ENCODE assay signal across 8 cellular contexts in the genomic region with DNA sequence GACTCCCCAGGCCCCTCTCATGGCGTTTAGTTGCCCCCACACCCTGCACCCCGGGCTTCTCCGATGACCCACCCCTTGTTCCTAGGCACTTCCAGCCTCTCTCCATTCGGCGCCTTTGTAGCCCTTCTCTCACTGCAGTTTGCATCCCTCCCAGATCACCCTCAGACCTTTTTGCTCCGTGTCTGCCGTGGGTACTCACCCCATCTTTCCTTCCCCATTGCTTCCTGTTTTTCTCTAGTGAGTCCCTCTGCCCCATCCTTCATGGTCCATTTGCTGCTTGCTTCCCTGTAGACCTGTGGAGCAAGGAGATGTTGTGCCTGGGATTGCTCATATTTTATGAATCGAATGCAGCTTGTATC. TPM values are rescaled to one million over a fixed set of nuclear protein-coding genes. Genes with fewer than 3 reads are reported as not detected.
A peak's percentile ranks its signal among the peaks of the same experiment; 100 is the strongest.
DNase-seq lines count a peak whose midpoint lies in the region; ATAC-seq and TF ChIP-seq lines count a peak whose summit lies in the region.

No MANE protein-coding gene starts in this region.

- no peaks in the 10 kb centered on the region for H4K20me1 ChIP-seq in fibroblast of lung (ENCODE audit: control insufficient read depth, extremely low read depth, insufficient read depth, low read length)

- peak overlapping the region; percentile 71 for H2AFZ ChIP-seq in fibroblast of lung (ENCODE audit: low read length)

- H3K36me3 ChIP-seq in RWPE2 (ENCODE audit: low read depth) (peaks cover 46% of the 10 kb centered on the region), fibroblast of lung (ENCODE audit: control insufficient read depth, insufficient read depth, low read length) (peaks cover 12% of the 10 kb centered on the region), prostate gland (no peaks in the 10 kb centered on the region)

- peak overlapping the region; percentile 72 for H3K4me3 ChIP-seq in RWPE2 (ENCODE audit: severe bottlenecking)
- peak overlapping the region; percentile 90 to 98 (median 96) for H3K4me3 ChIP-seq in fibroblast of lung (replicated peaks in 1 of 4; ENCODE audit: control extremely low read depth in 1 of 4, insufficient read depth in 1 of 4, low read depth in 3 of 4, low read length in 4 of 4)
- peak overlapping the region; percentile 75 to 78 for H3K4me3 ChIP-seq in prostate gland

- DNase-seq in T-helper 2 cell treated with Interferon-gamma antibody and Interleukin-4, amounts not matched to agents 5 μg/mL and 100 μg/mL, for 36 hours (ENCODE audit: low spot score), result no peak
- DNase-seq in T-helper 2 cell (no peak), RWPE2 (ENCODE audit: low spot score) (no peak), fibroblast of lung (ENCODE audit: low read depth in 2 of 2) (peak in 1 of 2 donors; percentile 9), prostate gland (ENCODE audit: low spot score) (no peak), erythroblast (lab: John Stamatoyannopoulos, UW) (no peak)

- peak overlapping the region; percentile 65 for H3K27ac ChIP-seq in RWPE2 (ENCODE audit: poor library complexity, severe bottlenecking)
- peak overlapping the region; percentile 94 for H3K27ac ChIP-seq in fibroblast of lung (ENCODE audit: insufficient read depth, low read length)
- peak overlapping the region; percentile 79 to 85 for H3K27ac ChIP-seq in prostate gland

- no peaks in the 10 kb centered on the region for H3K9me3 Mint-ChIP-seq in T-helper 2 cell treated with Interferon-gamma antibody and Interleukin-4, amounts not matched to agents 5 μg/mL and 100 μg/mL, for 36 hours

- peaks cover 14% of the 10 kb centered on the region for H3K4me1 ChIP-seq in RWPE2 (ENCODE audit: insufficient read depth, poor library complexity, severe bottlenecking)
- peaks cover 7% of the 10 kb centered on the region for H3K4me1 ChIP-seq in fibroblast of lung (ENCODE audit: control insufficient read depth, extremely low read depth, insufficient read depth, low read length)
- peaks cover 4% of the 10 kb centered on the region for H3K4me1 ChIP-seq in prostate gland (replicated peaks)

- H3K4me3 Mint-ChIP-seq in T-helper 2 cell treated with Interferon-gamma antibody and Interleukin-4, amounts not matched to agents 5 μg/mL and 100 μg/mL, for 36 hours, result peak overlapping the region; percentile 93

- H3K27me3 Mint-ChIP-seq in T-helper 2 cell treated with Interferon-gamma antibody and Interleukin-4, amounts not matched to agents 5 μg/mL and 100 μg/mL, for 36 hours (ENCODE audit: low read depth), result no peaks in the 10 kb centered on the region

- intact Hi-C loops in prostate gland (cut with DNase I), result loop anchor here (5.0 kb wide), 1 partner anchor 116 kb away; no protein-coding TSS in a partner anchor

- peaks cover 49% of the 10 kb centered on the region for H3K4me1 Mint-ChIP-seq in T-helper 2 cell treated with Interferon-gamma antibody and Interleukin-4, amounts not matched to agents 5 μg/mL and 100 μg/mL, for 36 hours (ENCODE audit: low read depth)

- H3K9me3 ChIP-seq in RWPE2 (ENCODE audit: severe bottlenecking), result no peaks in the 10 kb centered on the region
- no peaks in the 10 kb centered on the region for H3K9me3 ChIP-seq in fibroblast of lung (ENCODE audit: control insufficient read depth, insufficient read depth, low read depth, low read length)
- no peaks in the 10 kb centered on the region for H3K9me3 ChIP-seq in prostate gland

- TF ChIP-seq CTCF in RWPE2 (IDR thresholded peaks at IDR 0.05; ENCODE audit: poor library complexity, severe bottlenecking) (no peak), fibroblast of lung (conservative IDR thresholded peaks at IDR 0.05 in 1 of 2, IDR thresholded peaks at IDR 0.05 in 1 of 2; ENCODE audit: low read depth in 1 of 2, low read length in 2 of 2) (no peak), prostate gland (IDR thresholded peaks at IDR 0.05) (no peak)

- no peak for TF ChIP-seq POLR2A in prostate gland (IDR thresholded peaks at IDR 0.05)
- TF ChIP-seq POLR2A in erythroblast (IDR thresholded peaks at IDR 0.05; ENCODE audit: low read length), result no peak

- H3K27ac Mint-ChIP-seq in T-helper 2 cell treated with Interferon-gamma antibody and Interleukin-4, amounts not matched to agents 5 μg/mL and 100 μg/mL, for 36 hours, result peak overlapping the region; percentile 96

- H3K4me2 ChIP-seq in fibroblast of lung (ENCODE audit: extremely low read depth, insufficient read depth, low read length), result peak overlapping the region; percentile 98

- peaks cover 39% of the 10 kb centered on the region for H3K36me3 Mint-ChIP-seq in T-helper 2 cell treated with Interferon-gamma antibody and Interleukin-4, amounts not matched to agents 5 μg/mL and 100 μg/mL, for 36 hours (ENCODE audit: low read depth)

- H3K9ac ChIP-seq in fibroblast of lung (ENCODE audit: insufficient read depth, low read length), result peak overlapping the region; percentile 96

- H3K79me2 ChIP-seq in fibroblast of lung (ENCODE audit: control insufficient read depth, insufficient read depth, low read length), result peaks cover 28% of the 10 kb centered on the region

- WGBS in prostate gland, result 4% methylated on average over 8 of the region's 8 CpGs

- ATAC-seq in RWPE2 (ENCODE audit: low read depth) (no peak), GM18873 (IDR thresholded peaks at IDR 0.05; ENCODE audit: low FRiP score, unreplicated experiment) (no peak), HG03108 (IDR thresholded peaks at IDR 0.05; ENCODE audit: unreplicated experiment) (no peak)

- H3K27me3 ChIP-seq in RWPE2 (ENCODE audit: insufficient read depth, poor library complexity, severe bottlenecking) (no peaks in the 10 kb centered on the region), fibroblast of lung (ENCODE audit: control insufficient read depth, insufficient read depth, low read length) (no peaks in the 10 kb centered on the region), prostate gland (replicated peaks; ENCODE audit: insufficient read depth) (no peaks in the 10 kb centered on the region)

RNA-seq across cellular contexts. Expression of a gene that starts 0.6 kb away (rescaled TPM):
- 30.8 and 40.6 TPM in 2 replicates for total RNA-seq in fibroblast of lung
- 46.5 and 49.1 TPM in 2 replicates for polyA plus RNA-seq in fibroblast of lung
- polyA plus RNA-seq in fibroblast of lung (2012), result 46.1 and 51.9 TPM in 2 replicates
- 7.2 and 7.4 TPM in 2 replicates for polyA minus RNA-seq in fibroblast of lung (ENCODE audit: low replicate concordance)
- 10 to 100 TPM; 20.4 to 32.8 TPM for total RNA-seq in prostate gland

RNA-seq across cellular contexts. Expression of a gene that starts 21.2 kb away (rescaled TPM):
- total RNA-seq in fibroblast of lung, result 1.2 and 1.3 TPM in 2 replicates
- polyA plus RNA-seq in fibroblast of lung, result 0.06 TPM in 2 replicates
- 0.05 and 0.06 TPM in 2 replicates for polyA plus RNA-seq in fibroblast of lung (2012)
- polyA minus RNA-seq in fibroblast of lung (ENCODE audit: low replicate concordance), result not detected in 2 replicates
- 1 to 10 TPM in 1 of 2 donors, under 1 TPM in 1; 0.73 to 8.5 TPM for total RNA-seq in prostate gland

RNA-seq across cellular contexts. Expression of a gene that starts 22.5 kb away (rescaled TPM):
- total RNA-seq in fibroblast of lung (0.51 and 1.5 TPM in 2 replicates), prostate gland (under 1 TPM; 0.73 to 0.80 TPM)
- polyA plus RNA-seq in fibroblast of lung, result 0.43 and 1.1 TPM in 2 replicates
- 0.29 and 1.1 TPM in 2 replicates for polyA plus RNA-seq in fibroblast of lung (2012)
- polyA minus RNA-seq in fibroblast of lung (ENCODE audit: low replicate concordance), result 1.6 and 3.9 TPM in 2 replicates

RNA-seq across cellular contexts. Expression of a gene that starts 36.6 kb away (rescaled TPM):
- total RNA-seq in fibroblast of lung, result under 0.01 TPM in 1 of 2 replicates, not detected in the other
- not detected in 2 replicates for polyA plus RNA-seq in fibroblast of lung
- polyA plus RNA-seq in fibroblast of lung (2012), result not detected in 2 replicates
- not detected in 2 replicates for polyA minus RNA-seq in fibroblast of lung (ENCODE audit: low replicate concordance)
- under 1 TPM; 0.23 to 0.40 TPM for total RNA-seq in prostate gland

RNA-seq across cellular contexts. Expression of a gene that starts 50.0 kb away (rescaled TPM):
- total RNA-seq in fibroblast of lung (under 0.01 TPM in 1 of 2 replicates, not detected in the other), prostate gland (1 to 10 TPM; 1.6 to 2.7 TPM)
- not detected in 2 replicates for polyA plus RNA-seq in fibroblast of lung
- not detected in 2 replicates for polyA plus RNA-seq in fibroblast of lung (2012)
- polyA minus RNA-seq in fibroblast of lung (ENCODE audit: low replicate concordance), result not detected in 2 replicates
